8 cellular contexts compared by ENCODE assay signal in the genomic region with DNA sequence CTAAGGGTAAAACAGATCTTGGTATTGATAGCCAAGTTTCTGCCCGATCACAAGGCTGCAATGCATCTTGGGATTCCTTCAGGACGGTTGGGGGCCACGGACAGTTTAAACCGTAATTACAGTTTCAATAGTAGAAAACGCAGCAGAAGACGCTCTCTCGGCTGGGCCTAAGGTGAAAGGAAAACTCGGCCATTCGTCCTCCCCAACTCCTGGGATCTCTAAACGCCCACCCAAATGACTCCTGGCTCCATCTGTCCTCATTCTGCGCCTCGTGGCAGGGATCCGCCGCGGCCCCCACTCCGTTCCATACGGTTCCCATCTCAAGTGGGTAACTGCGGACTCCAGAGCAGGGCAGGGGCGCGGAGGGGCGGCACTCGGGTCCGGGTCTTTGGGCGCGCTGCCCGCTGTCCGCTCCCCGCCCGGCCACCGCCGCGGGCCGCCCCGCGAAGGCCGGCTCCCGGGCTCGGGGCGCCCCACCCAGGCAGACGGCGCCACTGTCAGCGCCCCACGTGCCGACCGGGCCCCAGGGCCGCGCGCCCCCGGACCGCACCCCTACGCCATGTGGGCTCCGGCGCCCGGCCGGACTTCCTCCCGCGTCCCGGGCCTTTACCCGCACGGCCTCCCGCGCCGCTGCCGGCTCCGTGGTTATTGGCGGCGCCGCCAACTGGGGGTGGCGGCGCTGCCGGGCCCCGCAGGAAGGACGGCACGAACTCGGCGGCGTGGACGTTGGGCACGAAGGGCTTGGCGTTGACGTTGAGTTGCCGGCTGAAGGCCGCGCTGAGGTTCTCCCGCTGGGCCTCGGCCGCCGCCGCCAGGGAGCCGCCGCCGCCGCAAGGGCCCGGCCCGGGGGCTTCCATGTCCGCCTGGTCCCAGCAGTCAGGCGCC. TPM values are rescaled to one million over a fixed set of nuclear protein-coding genes. Genes with fewer than 3 reads are reported as not detected.
DNase-seq lines count a peak whose midpoint lies in the region; ATAC-seq, FAIRE-seq and TF ChIP-seq lines count a peak whose summit lies in the region.

No MANE protein-coding gene starts in this region.

- H3K36me3 Mint-ChIP-seq in activated CD8-positive, alpha-beta memory T cell treated with anti-CD3 and anti-CD28 coated beads, Interleukin-2, amount 10 ng/mL, durations not matched to agents 7 days and 5 days, result peaks cover 18% of the 10 kb centered on the region
- H3K36me3 Mint-ChIP-seq in stimulated activated memory B cell treated with anti-CD40 and anti-IgM and Interleukin-4, amounts not matched to agents 10 μg/mL and 1 μg/mL and 100 μg/mL, for 72 hours, result peaks cover 11% of the 10 kb centered on the region

- H3K27ac Mint-ChIP-seq in activated CD8-positive, alpha-beta memory T cell treated with anti-CD3 and anti-CD28 coated beads, Interleukin-2, amount 10 ng/mL, durations not matched to agents 7 days and 5 days, result peak overlapping the region; percentile 95
- peak overlapping the region; percentile 81 for H3K27ac Mint-ChIP-seq in stimulated activated memory B cell treated with anti-CD40 and anti-IgM and Interleukin-4, amounts not matched to agents 10 μg/mL and 1 μg/mL and 100 μg/mL, for 72 hours

- H3K4me2 ChIP-seq in endothelial cell of umbilical vein (ENCODE audit: insufficient read depth, low read length), result peak overlapping the region; percentile 93

- H3K27me3 ChIP-seq in HAP-1 (ENCODE audit: low read depth) (no peaks in the 10 kb centered on the region), endothelial cell of umbilical vein (ENCODE audit: control insufficient read depth in 2 of 2, insufficient read depth in 2 of 2, low read length in 2 of 2) (no peaks in the 10 kb centered on the region)

- H3K4me1 ChIP-seq in HAP-1 (peaks cover 25% of the 10 kb centered on the region), endothelial cell of umbilical vein (ENCODE audit: control insufficient read depth, extremely low read depth, insufficient read depth, low read length) (peaks cover 24% of the 10 kb centered on the region), mucosa of descending colon (ENCODE audit: low read depth) (peaks cover 33% of the 10 kb centered on the region)

- dilution Hi-C loops in endothelial cell of umbilical vein (cut with MboI; ENCODE audit: extremely low pct_ligation_motif_present, low sequenced_read_pairs), result no loop called here

- H3K79me2 ChIP-seq in endothelial cell of umbilical vein (ENCODE audit: control insufficient read depth, insufficient read depth, low read length), result peaks cover 57% of the 10 kb centered on the region

- no peak for TF ChIP-seq POLR2A in endothelial cell of umbilical vein (IDR thresholded peaks at IDR 0.05; ENCODE audit: low read depth, low read length)

- peaks cover 7% of the 10 kb centered on the region for H3K36me3 ChIP-seq in HAP-1 (replicated peaks)
- no peaks in the 10 kb centered on the region for H3K36me3 ChIP-seq in endothelial cell of umbilical vein (ENCODE audit: control insufficient read depth in 2 of 2, extremely low read depth in 1 of 2, insufficient read depth in 2 of 2, low read length in 2 of 2)
- peaks cover 10% of the 10 kb centered on the region for H3K36me3 ChIP-seq in mucosa of descending colon (ENCODE audit: low read depth)

- H3K9me3 Mint-ChIP-seq in activated CD8-positive, alpha-beta memory T cell treated with anti-CD3 and anti-CD28 coated beads, Interleukin-2, amount 10 ng/mL, durations not matched to agents 7 days and 5 days (ENCODE audit: low read depth), result no peaks in the 10 kb centered on the region
- no peaks in the 10 kb centered on the region for H3K9me3 Mint-ChIP-seq in stimulated activated memory B cell treated with anti-CD40 and anti-IgM and Interleukin-4, amounts not matched to agents 10 μg/mL and 1 μg/mL and 100 μg/mL, for 72 hours

- no peaks in the 10 kb centered on the region for H3K9me1 ChIP-seq in endothelial cell of umbilical vein (replicated peaks; ENCODE audit: control insufficient read depth, extremely low read depth, insufficient read depth, low read length)

- TF ChIP-seq CTCF in GM12875 (IDR thresholded peaks at IDR 0.05; ENCODE audit: borderline replicate concordance, insufficient read depth, low read depth, low read length) (no peak), endothelial cell of umbilical vein (IDR thresholded peaks at IDR 0.05; ENCODE audit: extremely low read depth in 1 of 2, insufficient read depth in 1 of 2, low read depth in 1 of 2, low read length in 2 of 2) (peak in 1 of 2 donors; percentile 14), mucosa of descending colon (IDR thresholded peaks at IDR 0.05) (no peak)

- intact Hi-C loops in endothelial cell of umbilical vein (cut with micrococcal nuclease), result loop anchor here (1.0 to 5.0 kb wide), 3 partner anchors 62 to 153 kb away; a partner anchor contains a TSS
- intact Hi-C loops in mucosa of descending colon (cut with DNase I, micrococcal nuclease), result no loop called here

- peaks cover 9% of the 10 kb centered on the region for H4K20me1 ChIP-seq in endothelial cell of umbilical vein (replicated peaks; ENCODE audit: control insufficient read depth, extremely low read depth, insufficient read depth, low read length)

- in situ Hi-C loops in HAP-1 (cut with MboI; ENCODE audit: low sequenced_read_pairs), result no loop called here

- DNase-seq in HAP-1 (ENCODE audit: low spot score in 2 of 2), result peak; percentile 42 to 54
- peak; percentile 45 for DNase-seq in M059J (ENCODE audit: low read depth)
- DNase-seq in activated CD8-positive, alpha-beta memory T cell treated with anti-CD3 and anti-CD28 coated beads, Interleukin-2, amount 10 ng/mL, durations not matched to agents 7 days and 5 days, result peak; percentile 66
- DNase-seq in endothelial cell of umbilical vein (ENCODE audit: low read depth, low spot score), result peak; percentile 11
- DNase-seq in mucosa of descending colon, result peak; percentile 57 to 74 (median 72)
- DNase-seq in NCI-H774 (lab: John Stamatoyannopoulos, UW), result no peak

- peaks cover 40% of the 10 kb centered on the region for H3K4me1 Mint-ChIP-seq in activated CD8-positive, alpha-beta memory T cell treated with anti-CD3 and anti-CD28 coated beads, Interleukin-2, amount 10 ng/mL, durations not matched to agents 7 days and 5 days
- peaks cover 43% of the 10 kb centered on the region for H3K4me1 Mint-ChIP-seq in stimulated activated memory B cell treated with anti-CD40 and anti-IgM and Interleukin-4, amounts not matched to agents 10 μg/mL and 1 μg/mL and 100 μg/mL, for 72 hours

- peak overlapping the region; percentile 80 for H2AFZ ChIP-seq in endothelial cell of umbilical vein (ENCODE audit: low read depth, low read length)

- CTCF ChIA-PET in activated CD8-positive, alpha-beta memory T cell treated with anti-CD3 and anti-CD28 coated beads, Interleukin-2, amount 10 ng/mL, durations not matched to agents 7 days and 5 days (lab: Charles Lee), result interaction anchor here (1.0 to 1.6 kb wide), 3 partner anchors 9 to 118 kb away, joined by 3 to 8 read pairs (median 3); a partner anchor contains a TSS
- CTCF ChIA-PET in endothelial cell of umbilical vein (lab: Charles Lee), result interaction anchor here (1.0 to 4.7 kb wide), 6 partner anchors 13 to 180 kb away, joined by 3 to 24 read pairs (median 4); a partner anchor contains a TSS

- TSS peak; percentile 62 for BruUV-seq in endothelial cell of umbilical vein (replicated peaks; lab: Mats Ljungman, UMichigan)

- peak; percentile 17 for ATAC-seq in activated CD8-positive, alpha-beta memory T cell treated with anti-CD3 and anti-CD28 coated beads, Interleukin-2, amount 10 ng/mL, durations not matched to agents 7 days and 5 days
- ATAC-seq in mucosa of descending colon, result peak; percentile 25
- ATAC-seq in stimulated activated memory B cell treated with anti-CD40 and anti-IgM and Interleukin-4, amounts not matched to agents 10 μg/mL and 1 μg/mL and 100 μg/mL, for 72 hours, result peak; percentile 69

- peak overlapping the region; percentile 95 for H3K4me3 Mint-ChIP-seq in activated CD8-positive, alpha-beta memory T cell treated with anti-CD3 and anti-CD28 coated beads, Interleukin-2, amount 10 ng/mL, durations not matched to agents 7 days and 5 days
- H3K4me3 Mint-ChIP-seq in stimulated activated memory B cell treated with anti-CD40 and anti-IgM and Interleukin-4, amounts not matched to agents 10 μg/mL and 1 μg/mL and 100 μg/mL, for 72 hours, result peak overlapping the region; percentile 84

- H3K27me3 Mint-ChIP-seq in activated CD8-positive, alpha-beta memory T cell treated with anti-CD3 and anti-CD28 coated beads, Interleukin-2, amount 10 ng/mL, durations not matched to agents 7 days and 5 days, result peaks cover 8% of the 10 kb centered on the region
- no peaks in the 10 kb centered on the region for H3K27me3 Mint-ChIP-seq in stimulated activated memory B cell treated with anti-CD40 and anti-IgM and Interleukin-4, amounts not matched to agents 10 μg/mL and 1 μg/mL and 100 μg/mL, for 72 hours

- no peaks in the 10 kb centered on the region for H3K9me3 ChIP-seq in HAP-1
- H3K9me3 ChIP-seq in endothelial cell of umbilical vein (replicated peaks; ENCODE audit: control insufficient read depth, insufficient read depth, low read length), result no peaks in the 10 kb centered on the region
- no peaks in the 10 kb centered on the region for H3K9me3 ChIP-seq in mucosa of descending colon

- POLR2A ChIA-PET in endothelial cell of umbilical vein (lab: Charles Lee), result interaction anchor here (1.0 kb wide), 1 partner anchor 62 kb away, joined by 3 read pairs; a partner anchor contains a TSS

- H3K9ac ChIP-seq in endothelial cell of umbilical vein (replicated peaks; ENCODE audit: extremely low read depth, insufficient read depth, low read length), result peak overlapping the region; percentile 85

- H3K4me3 ChIP-seq in GM12875 (ENCODE audit: low read depth, low read length) (peak overlapping the region; percentile 76), HAP-1 (peak overlapping the region; percentile 93), endothelial cell of umbilical vein (replicated peaks in 1 of 3; ENCODE audit: insufficient read depth in 1 of 3, low read depth in 1 of 3, low read length in 3 of 3) (peak overlapping the region; percentile 68 to 96 (median 77)), mucosa of descending colon (peak overlapping the region; percentile 96)

- peak overlapping the region; percentile 76 for H3K27ac ChIP-seq in endothelial cell of umbilical vein (ENCODE audit: insufficient read depth, low read depth, low read length)

- peak; percentile 24 for FAIRE-seq in endothelial cell of umbilical vein (lab: Jason Lieb, UNC)

RNA-seq across cellular contexts. Expression of a gene that starts 0.8 kb away (rescaled TPM):
- total RNA-seq in M059J (2014; rRNA removed; shearing (Covaris generic)), result 77.5 and 139 TPM in 2 replicates
- 100 to 1,000 TPM; 111 to 176 TPM for total RNA-seq in activated CD8-positive, alpha-beta memory T cell treated with anti-CD3 and anti-CD28 coated beads, Interleukin-2, amount 10 ng/mL, durations not matched to agents 7 days and 5 days
- total RNA-seq in endothelial cell of umbilical vein, result 137 and 152 TPM in 2 replicates
- polyA plus RNA-seq in endothelial cell of umbilical vein, result 31.2 and 40.3 TPM in 2 replicates
- polyA plus RNA-seq in endothelial cell of umbilical vein (2011; cell fraction: cytosol; rRNA removed), result 64.6 and 71.3 TPM in 2 replicates
- 59.3 and 75.3 TPM in 2 replicates for polyA plus RNA-seq in endothelial cell of umbilical vein (2011; cell fraction: nucleus; rRNA removed)
- 133 and 183 TPM in 2 replicates for polyA plus RNA-seq in endothelial cell of umbilical vein (2012)
- polyA minus RNA-seq in endothelial cell of umbilical vein, result 42.4 and 69.4 TPM in 2 replicates
- polyA minus RNA-seq in endothelial cell of umbilical vein (2011; cell fraction: cytosol; rRNA and poly(A)+ RNA removed), result 83.5 TPM
- polyA minus RNA-seq in endothelial cell of umbilical vein (2011; cell fraction: nucleus; rRNA and poly(A)+ RNA removed), result 28.5 and 45.5 TPM in 2 replicates
- total RNA-seq in mucosa of descending colon, result 100 to 1,000 TPM in 2 of 3 donors, 10 to 100 TPM in 1; 99.0 to 119 (median 113) TPM

RNA-seq across cellular contexts. Expression of a gene that starts 26.8 kb away (rescaled TPM):
- 0.96 TPM in 1 of 2 replicates, not detected in the other for total RNA-seq in M059J (2014; rRNA removed; shearing (Covaris generic))
- total RNA-seq in activated CD8-positive, alpha-beta memory T cell treated with anti-CD3 and anti-CD28 coated beads, Interleukin-2, amount 10 ng/mL, durations not matched to agents 7 days and 5 days, result 10 to 100 TPM; 14.9 to 22.9 TPM
- total RNA-seq in endothelial cell of umbilical vein (11.7 and 15.4 TPM in 2 replicates), mucosa of descending colon (10 to 100 TPM; 11.1 to 17.6 (median 15.3) TPM)
- polyA plus RNA-seq in endothelial cell of umbilical vein, result 5.8 and 8.7 TPM in 2 replicates
- polyA plus RNA-seq in endothelial cell of umbilical vein (2011; cell fraction: cytosol; rRNA removed), result 1.3 and 3.8 TPM in 2 replicates
- 60.8 and 62.2 TPM in 2 replicates for polyA plus RNA-seq in endothelial cell of umbilical vein (2011; cell fraction: nucleus; rRNA removed)
- 4.4 and 10.8 TPM in 2 replicates for polyA plus RNA-seq in endothelial cell of umbilical vein (2012)
- 23.2 and 40.7 TPM in 2 replicates for polyA minus RNA-seq in endothelial cell of umbilical vein
- polyA minus RNA-seq in endothelial cell of umbilical vein (2011; cell fraction: cytosol; rRNA and poly(A)+ RNA removed), result not detected
- 13.2 and 62.7 TPM in 2 replicates for polyA minus RNA-seq in endothelial cell of umbilical vein (2011; cell fraction: nucleus; rRNA and poly(A)+ RNA removed)

RNA-seq across cellular contexts. Expression of a gene that starts 50.0 kb away (rescaled TPM):
- 0.52 TPM in 1 of 2 replicates, not detected in the other for total RNA-seq in M059J (2014; rRNA removed; shearing (Covaris generic))
- not detected for total RNA-seq in activated CD8-positive, alpha-beta memory T cell treated with anti-CD3 and anti-CD28 coated beads, Interleukin-2, amount 10 ng/mL, durations not matched to agents 7 days and 5 days
- total RNA-seq in endothelial cell of umbilical vein (not detected in 2 replicates), mucosa of descending colon (1 to 10 TPM; 1.2 to 3.3 (median 2.1) TPM)
- polyA plus RNA-seq in endothelial cell of umbilical vein, result not detected in 2 replicates
- polyA plus RNA-seq in endothelial cell of umbilical vein (2011; cell fraction: cytosol; rRNA removed), result not detected in 2 replicates
- not detected in 2 replicates for polyA plus RNA-seq in endothelial cell of umbilical vein (2011; cell fraction: nucleus; rRNA removed)
- polyA plus RNA-seq in endothelial cell of umbilical vein (2012), result not detected in 2 replicates
- not detected in 2 replicates for polyA minus RNA-seq in endothelial cell of umbilical vein
- polyA minus RNA-seq in endothelial cell of umbilical vein (2011; cell fraction: cytosol; rRNA and poly(A)+ RNA removed), result not detected
- not detected in 2 replicates for polyA minus RNA-seq in endothelial cell of umbilical vein (2011; cell fraction: nucleus; rRNA and poly(A)+ RNA removed)

Comparison
In these comparisons a context has a peak if more than half of its experiments do, and no peak if none do; other contexts are left out.
1. ATAC-seq: peak in every context shown above with its lines; median percentile 69 in stimulated activated memory B cell treated with anti-CD40 and anti-IgM and Interleukin-4, amounts not matched to agents 10 μg/mL and 1 μg/mL and 100 μg/mL, for 72 hours; 25 in mucosa of descending colon; 17 in activated CD8-positive, alpha-beta memory T cell treated with anti-CD3 and anti-CD28 coated beads, Interleukin-2, amount 10 ng/mL, durations not matched to agents 7 days and 5 days.